Comparison of ENCODE assay signal across 16 cellular contexts in the genomic region with DNA sequence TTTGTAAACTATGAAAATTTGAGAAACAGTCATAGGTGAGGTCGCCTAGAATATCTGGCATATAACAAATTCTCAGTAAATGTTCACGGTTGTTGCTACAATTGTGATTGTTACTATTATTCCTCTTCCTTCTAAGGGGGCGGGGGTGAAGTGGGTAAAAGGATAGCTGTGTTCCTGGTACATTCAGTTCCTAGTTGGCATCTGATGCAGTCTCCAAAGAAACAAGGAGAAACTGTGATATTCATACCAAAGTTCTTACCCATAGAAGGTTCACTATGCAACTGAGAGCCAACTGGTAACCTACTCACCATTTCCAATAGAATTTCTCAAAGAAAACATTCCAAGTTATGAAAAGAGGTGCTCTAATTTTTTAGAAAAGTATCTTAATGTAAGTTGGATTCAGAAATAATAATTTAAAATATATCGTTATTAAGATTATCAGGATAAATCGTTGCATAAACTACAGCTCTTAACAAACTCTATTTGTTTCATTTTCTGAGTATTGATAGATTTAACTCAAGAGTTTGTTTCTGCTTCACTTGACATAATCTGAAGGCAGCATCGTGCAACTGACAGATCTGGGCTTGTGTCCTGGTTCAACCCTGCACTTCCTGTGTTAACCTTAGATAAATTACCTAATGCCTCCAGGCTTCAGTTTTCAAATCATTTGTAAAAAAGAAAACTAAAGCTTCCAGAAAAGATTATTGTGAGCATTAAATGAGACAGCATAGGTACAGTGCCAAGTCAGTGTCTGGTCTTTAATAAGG. TPM values are rescaled to one million over a fixed set of nuclear protein-coding genes. Genes with fewer than 3 reads are reported as not detected.
DNase-seq lines count a peak whose midpoint lies in the region; ATAC-seq and TF ChIP-seq lines count a peak whose summit lies in the region.
"Had no signal": no experiment of that assay in that cellular context is flagged by ENCODE, and none has a peak within 500 bp of the region (broad histone marks: within the 10 kb centered on the region; RNA-seq: fewer than 3 reads in every experiment).

No MANE protein-coding gene starts in this region.

- H3K4me3 ChIP-seq in Caco-2 (ENCODE audit: low read depth, low read length) (no peak overlapping the region), ascending aorta (no peak overlapping the region)
- H3K4me3 ChIP-seq in naive thymus-derived CD4-positive, alpha-beta T cell (ENCODE audit: low read length), result no peak overlapping the region
- H3K4me3 ChIP-seq: sigmoid colon had no signal

- BruUV-seq in Caco-2 (replicated peaks; lab: Mats Ljungman, UMichigan), result no TSS peak

- TF ChIP-seq CTCF in 22Rv1 (IDR thresholded peaks at IDR 0.05), result no peak
- no peak for TF ChIP-seq CTCF in Caco-2 (IDR thresholded peaks at IDR 0.05; ENCODE audit: insufficient read depth in 1 of 2, low read depth in 1 of 2, low read length in 1 of 2, severe bottlenecking in 1 of 2, unreplicated experiment in 1 of 2)
- no peak for TF ChIP-seq CTCF in ascending aorta (IDR thresholded peaks at IDR 0.05)
- no peak for TF ChIP-seq CTCF in glutamatergic neuron (IDR thresholded peaks at IDR 0.05; ENCODE audit: partially characterized antibody, unreplicated experiment)

- ATAC-seq in naive thymus-derived CD4-positive, alpha-beta T cell, result peak; percentile 22
- ATAC-seq: Right ventricle myocardium inferior had no signal

- peaks cover 17% of the 10 kb centered on the region for H3K4me1 Mint-ChIP-seq in Caco-2 (ENCODE audit: low read depth, unreplicated experiment)
- H3K4me1 Mint-ChIP-seq in naive thymus-derived CD4-positive, alpha-beta T cell, result peaks cover 0 to 17% (median 5%) of the 10 kb centered on the region in 7 donors
- no peaks in the 10 kb centered on the region for H3K4me1 Mint-ChIP-seq in glutamatergic neuron (ENCODE audit: low read depth, unreplicated experiment)

- POLR2A ChIA-PET in Caco-2 (lab: Charles Lee), result no interaction called here
- POLR2A ChIA-PET in naive thymus-derived CD4-positive, alpha-beta T cell (lab: Charles Lee), result no interaction called here

- no peaks in the 10 kb centered on the region for H3K36me3 ChIP-seq in Caco-2 (ENCODE audit: control insufficient read depth, insufficient read depth, low read length)
- peaks cover 22 to 63% of the 10 kb centered on the region in 2 donors for H3K36me3 ChIP-seq in ascending aorta
- peaks cover 0 to 8% (median 5%) of the 10 kb centered on the region in 3 experiments for H3K36me3 ChIP-seq in naive thymus-derived CD4-positive, alpha-beta T cell (ENCODE audit: control insufficient read depth in 2 of 3, insufficient read depth in 3 of 3, low read length in 3 of 3)

- CTCF ChIA-PET in Caco-2 (lab: Charles Lee), result interaction anchor here (0.9 to 1.2 kb wide), 2 partner anchors 13 to 229 kb away, joined by 3 to 6 read pairs (median 3); a partner anchor contains a TSS
- CTCF ChIA-PET in naive thymus-derived CD4-positive, alpha-beta T cell (lab: Charles Lee), result interaction anchor here (1.9 kb wide), 1 partner anchor 13 kb away, joined by 5 read pairs; a partner anchor contains a TSS

- H3K4me3 Mint-ChIP-seq in Caco-2 (ENCODE audit: unreplicated experiment) (peak overlapping the region; percentile 14), glutamatergic neuron (ENCODE audit: unreplicated experiment) (no peak overlapping the region)
- no peak overlapping the region for H3K4me3 Mint-ChIP-seq in naive thymus-derived CD4-positive, alpha-beta T cell
- H3K4me3 Mint-ChIP-seq: memory B cell had no signal

- DNase-seq in Caco-2, result no peak
- DNase-seq in ascending aorta (ENCODE audit: low spot score in 2 of 2), result no peak
- DNase-seq in naive thymus-derived CD4-positive, alpha-beta T cell, result no peak
- no peak for DNase-seq in NCI-H774 (lab: John Stamatoyannopoulos, UW)
- DNase-seq in glomerular visceral epithelial cell (ENCODE audit: extremely low spot score), result no peak
- DNase-seq in glutamatergic neuron, result no peak
- DNase-seq: activated CD4-positive, alpha-beta T cell treated with anti-CD3 and anti-CD28 coated beads for 48 hours; activated gamma-delta T cell; effector memory CD4-positive, alpha-beta T cell; naive B cell; NCI-H2081 treated with DMSO at 0.1 percent for 48 hours; NCI-H510A; sigmoid colon had no signal

- no peaks in the 10 kb centered on the region for H3K36me3 Mint-ChIP-seq in Caco-2 (ENCODE audit: insufficient read depth, unreplicated experiment)
- peaks cover 13 to 38% (median 32%) of the 10 kb centered on the region in 5 donors for H3K36me3 Mint-ChIP-seq in naive thymus-derived CD4-positive, alpha-beta T cell
- H3K36me3 Mint-ChIP-seq in glutamatergic neuron (ENCODE audit: unreplicated experiment), result no peaks in the 10 kb centered on the region

- H3K27ac Mint-ChIP-seq in Caco-2 (ENCODE audit: unreplicated experiment), result no peak overlapping the region
- H3K27ac Mint-ChIP-seq in naive thymus-derived CD4-positive, alpha-beta T cell, result no peak overlapping the region
- H3K27ac Mint-ChIP-seq in glutamatergic neuron (ENCODE audit: unreplicated experiment), result no peak overlapping the region
- H3K27ac Mint-ChIP-seq: memory B cell, naive B cell had no signal

- H3K27me3 ChIP-seq in Caco-2 (replicated peaks; ENCODE audit: control insufficient read depth, insufficient read depth, low read length) (no peaks in the 10 kb centered on the region), ascending aorta (no peaks in the 10 kb centered on the region)
- no peaks in the 10 kb centered on the region for H3K27me3 ChIP-seq in naive thymus-derived CD4-positive, alpha-beta T cell (ENCODE audit: control insufficient read depth in 2 of 2, insufficient read depth in 2 of 2, low read length in 2 of 2)
- H3K27me3 ChIP-seq: sigmoid colon had no signal

- H3K9me3 ChIP-seq in Caco-2, result no peaks in the 10 kb centered on the region; the same call in 1 of the 2 replicates
- H3K9me3 ChIP-seq in ascending aorta, result no peaks in the 10 kb centered on the region
- no peaks in the 10 kb centered on the region for H3K9me3 ChIP-seq in naive thymus-derived CD4-positive, alpha-beta T cell (ENCODE audit: control insufficient read depth in 2 of 3, low read length in 3 of 3)
- H3K9me3 ChIP-seq: sigmoid colon had no signal

- H3K4me1 ChIP-seq in Caco-2, result peaks cover 13% of the 10 kb centered on the region
- H3K4me1 ChIP-seq in ascending aorta, result peaks cover 0 to 12% of the 10 kb centered on the region in 2 donors
- H3K4me1 ChIP-seq in naive thymus-derived CD4-positive, alpha-beta T cell (ENCODE audit: control insufficient read depth in 2 of 2, insufficient read depth in 2 of 2, low read length in 2 of 2), result peaks cover 0 to 6% of the 10 kb centered on the region in 2 donors
- H3K4me1 ChIP-seq: sigmoid colon had no signal

- H3K9me3 Mint-ChIP-seq in Caco-2 (ENCODE audit: unreplicated experiment), result peaks cover 6% of the 10 kb centered on the region
- H3K9me3 Mint-ChIP-seq in naive thymus-derived CD4-positive, alpha-beta T cell, result peaks cover 0 to 1% (median 0%) of the 10 kb centered on the region in 11 donors
- no peaks in the 10 kb centered on the region for H3K9me3 Mint-ChIP-seq in glutamatergic neuron (ENCODE audit: unreplicated experiment)
- H3K9me3 Mint-ChIP-seq: memory B cell had no signal

- intact Hi-C loops in Caco-2 (cut with micrococcal nuclease; ENCODE audit: unreplicated experiment) (no loop called here), ascending aorta (cut with DNase I) (loop anchor here (5.0 kb wide), 1 partner anchor 229 kb away; a partner anchor contains a TSS)
- intact Hi-C loops in naive thymus-derived CD4-positive, alpha-beta T cell (cut with micrococcal nuclease), result no loop called here

- H3K27me3 Mint-ChIP-seq in Caco-2 (ENCODE audit: insufficient read depth, unreplicated experiment) (no peaks in the 10 kb centered on the region), glutamatergic neuron (ENCODE audit: unreplicated experiment) (no peaks in the 10 kb centered on the region)
- no peaks in the 10 kb centered on the region for H3K27me3 Mint-ChIP-seq in naive thymus-derived CD4-positive, alpha-beta T cell
- H3K27me3 Mint-ChIP-seq: memory B cell, naive B cell had no signal

- H3K27ac ChIP-seq in 22Rv1 (peak overlapping the region; percentile 96), ascending aorta (peak overlapping the region; percentile 56 to 60)
- no peak overlapping the region for H3K27ac ChIP-seq in naive thymus-derived CD4-positive, alpha-beta T cell (ENCODE audit: low read depth, low read length)
- H3K27ac ChIP-seq: sigmoid colon had no signal

RNA-seq across cellular contexts. Expression of a gene that starts 13.3 kb away (rescaled TPM):
- total RNA-seq in Caco-2 (2022), result 55.3 and 57.4 TPM in 2 replicates
- not detected for total RNA-seq in ascending aorta
- 1 to 10 TPM in 1 of 5 experiments, under 1 TPM in 4; 0.14 to 1.1 (median 0.32) TPM for total RNA-seq in naive thymus-derived CD4-positive, alpha-beta T cell
- polyA plus RNA-seq in naive thymus-derived CD4-positive, alpha-beta T cell, result under 1 TPM; 0.13 to 0.17 TPM
- total RNA-seq in glutamatergic neuron (ENCODE audit: unreplicated experiment), result 2.2 TPM

Comparison
In these comparisons a context has a peak if more than half of its experiments do, and no peak if none do; other contexts are left out.
1. RNA of a gene that starts 13.3 kb away (total RNA-seq): 55.3 to 57.4 TPM in Caco-2; 2.2 TPM in glutamatergic neuron (single experiment), 0.14 to 1.1 TPM in naive thymus-derived CD4-positive, alpha-beta T cell and not detected in ascending aorta (single experiment); every median in the first group is over 10 times any median in the second.